ENCODE assay signal across 12 cellular contexts in the genomic region with DNA sequence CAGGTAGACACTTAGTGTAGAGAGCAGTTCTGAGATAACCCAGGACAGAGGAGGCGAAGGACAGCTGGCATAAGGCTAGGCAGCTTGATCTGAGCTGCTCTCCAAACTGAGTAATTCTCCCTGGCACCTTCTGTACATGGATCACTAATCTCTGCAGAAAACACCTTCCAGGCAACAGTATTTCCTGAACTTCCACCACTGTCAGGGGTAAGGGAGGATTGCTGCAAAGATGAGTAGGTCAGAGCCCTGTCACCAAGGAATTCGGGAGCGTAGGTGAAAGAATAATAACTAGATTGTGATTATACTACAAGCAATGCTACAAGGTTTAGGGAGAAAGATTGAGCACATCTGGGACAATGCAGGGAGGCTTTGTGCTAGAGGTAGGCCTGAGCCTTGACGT. TPM values are rescaled to one million over a fixed set of nuclear protein-coding genes. Genes with fewer than 3 reads are reported as not detected.
DNase-seq lines count a peak whose midpoint lies in the region; ATAC-seq and TF ChIP-seq lines count a peak whose summit lies in the region.
"Had no signal": no experiment of that assay in that cellular context is flagged by ENCODE, and none has a peak within 500 bp of the region (broad histone marks: within the 10 kb centered on the region; RNA-seq: fewer than 3 reads in every experiment).

No MANE protein-coding gene starts in this region.

- ATAC-seq in GM23338: no peak

- H3K9me3 ChIP-seq in adipocyte (ENCODE audit: control insufficient read depth, low read length): no peaks in the 10 kb centered on the region
- H3K9me3 ChIP-seq in iPS-15b (ENCODE audit: control insufficient read depth, insufficient read depth, low read length): no peaks in the 10 kb centered on the region
- H3K9me3 ChIP-seq in smooth muscle cell (replicated peaks; ENCODE audit: low read depth): no peaks in the 10 kb centered on the region

- H3K36me3 Mint-ChIP-seq in GM23338 (ENCODE audit: low read depth): peaks cover 8% of the 10 kb centered on the region; the same call in 2 of the 3 replicates

- H3K4me2 ChIP-seq in GM23338: peak overlapping the region; percentile 100
- H3K4me2 ChIP-seq in smooth muscle cell: peak overlapping the region; percentile 96

- H3K4me3 ChIP-seq in GM23338 (peak overlapping the region; percentile 100), adipocyte (ENCODE audit: low read length) (peak overlapping the region; percentile 100), iPS-15b (ENCODE audit: low read depth, low read length) (peak overlapping the region; percentile 35), smooth muscle cell (peak overlapping the region; percentile 83)

- no peak overlapping the region for H3K27ac Mint-ChIP-seq in GM23338
- H3K27ac Mint-ChIP-seq: activated naive CD8-positive, alpha-beta T cell treated with anti-CD3 and anti-CD28 coated beads, Interleukin-2, amount 10 ng/mL, durations not matched to agents 7 days and 5 days; stimulated activated naive CD8-positive, alpha-beta T cell treated with anti-CD3 and anti-CD28 coated beads, Interleukin-15, Interleukin-2, amounts not matched to agents 100 ng/mL and 50 ng/mL, for 24 hours had no signal

- H3K79me2 ChIP-seq in GM23338 (replicated peaks; ENCODE audit: insufficient read depth): peaks cover 66% of the 10 kb centered on the region
- H3K79me2 ChIP-seq in smooth muscle cell (ENCODE audit: low read depth): peaks cover 69% of the 10 kb centered on the region

- peaks cover 7% of the 10 kb centered on the region; the same call in 1 of the 2 replicates for H3K36me3 ChIP-seq in GM23338 (ENCODE audit: insufficient read depth)
- H3K36me3 ChIP-seq in adipocyte (ENCODE audit: control insufficient read depth, insufficient read depth, low read length, severe bottlenecking): peaks cover 12% of the 10 kb centered on the region
- no peaks in the 10 kb centered on the region for H3K36me3 ChIP-seq in iPS-15b (ENCODE audit: control insufficient read depth, insufficient read depth, low read length)
- H3K36me3 ChIP-seq in smooth muscle cell (ENCODE audit: low read depth): no peaks in the 10 kb centered on the region

- H3K27me3 ChIP-seq in GM23338 (ENCODE audit: insufficient read depth): no peaks in the 10 kb centered on the region
- H3K27me3 ChIP-seq in adipocyte (replicated peaks; ENCODE audit: control insufficient read depth, insufficient read depth, low read length): no peaks in the 10 kb centered on the region
- H3K27me3 ChIP-seq in iPS-15b (ENCODE audit: control insufficient read depth, insufficient read depth, low read length): no peaks in the 10 kb centered on the region
- H3K27me3 ChIP-seq in smooth muscle cell (ENCODE audit: low read depth): no peaks in the 10 kb centered on the region

- no peak for DNase-seq in GM23338 (ENCODE audit: low spot score)
- no peak for DNase-seq in adipocyte (ENCODE audit: low read depth)
- no peak for DNase-seq in smooth muscle cell (lab: John Stamatoyannopoulos, UW; ENCODE audit: unreplicated experiment)
- no peak for DNase-seq in mesenteric fat pad (ENCODE audit: low spot score)
- no peak for DNase-seq in activated gamma-delta T cell treated with Interleukin-2 at 50 U/mL for 16 hours
- DNase-seq in Kasumi-1 (lab: John Stamatoyannopoulos, UW): no peak
- DNase-seq in activated CD8-positive, alpha-beta memory T cell treated with anti-CD3 and anti-CD28 coated beads for 24 hours: no peak
- DNase-seq: NCI-H2029 treated with DMSO at 0.1 percent for 48 hours had no signal

- H2AFZ ChIP-seq in GM23338 (no peak overlapping the region), smooth muscle cell (ENCODE audit: low read depth) (no peak overlapping the region)

- H4K20me1 ChIP-seq in GM23338 (replicated peaks; ENCODE audit: insufficient read depth) (peaks cover 53% of the 10 kb centered on the region), smooth muscle cell (ENCODE audit: low read depth) (peaks cover 62% of the 10 kb centered on the region)

- TF ChIP-seq CTCF in GM23338 (conservative IDR thresholded peaks at IDR 0.05; ENCODE audit: low read depth in 2 of 2) (no peak), smooth muscle cell (IDR thresholded peaks at IDR 0.05; ENCODE audit: borderline replicate concordance, insufficient read depth, poor library complexity, severe bottlenecking) (no peak)

- H3K9me2 ChIP-seq in GM23338 (ENCODE audit: insufficient read depth): no peaks in the 10 kb centered on the region

- peaks cover 3% of the 10 kb centered on the region; the same call in 1 of the 3 replicates for H3K9me3 Mint-ChIP-seq in GM23338
- H3K9me3 Mint-ChIP-seq: activated naive CD8-positive, alpha-beta T cell treated with anti-CD3 and anti-CD28 coated beads, Interleukin-2, amount 10 ng/mL, durations not matched to agents 7 days and 5 days; stimulated activated naive CD8-positive, alpha-beta T cell treated with anti-CD3 and anti-CD28 coated beads, Interleukin-15, Interleukin-2, amounts not matched to agents 100 ng/mL and 50 ng/mL, for 24 hours had no signal

- H3F3A ChIP-seq in GM23338 (replicated peaks; ENCODE audit: low read depth) (peaks cover 45% of the 10 kb centered on the region), smooth muscle cell (ENCODE audit: low read depth) (no peaks in the 10 kb centered on the region)

- H3K4me1 Mint-ChIP-seq in GM23338: no peaks in the 10 kb centered on the region

- peaks cover 3% of the 10 kb centered on the region for H3K27me3 Mint-ChIP-seq in GM23338 (ENCODE audit: insufficient read depth, low read depth, poor library complexity)
- H3K27me3 Mint-ChIP-seq: stimulated activated naive CD8-positive, alpha-beta T cell treated with anti-CD3 and anti-CD28 coated beads, Interleukin-15, Interleukin-2, amounts not matched to agents 100 ng/mL and 50 ng/mL, for 24 hours had no signal

- peak overlapping the region; percentile 98 for H3K9ac ChIP-seq in adipocyte (ENCODE audit: low read length)
- H3K9ac ChIP-seq in iPS-15b (ENCODE audit: low read depth, low read length): no peak overlapping the region
- peak overlapping the region; percentile 95 for H3K9ac ChIP-seq in smooth muscle cell (ENCODE audit: low read depth)

- WGBS in smooth muscle cell (ENCODE audit: low lambda C conversion rate): 96% methylated on average over 4 of the region's 4 CpGs

- H3K27ac ChIP-seq in GM23338 (ENCODE audit: low read depth): peak overlapping the region; percentile 83
- H3K27ac ChIP-seq in smooth muscle cell (ENCODE audit: low read depth): peak overlapping the region; percentile 80

- H3K4me1 ChIP-seq in GM23338 (ENCODE audit: insufficient read depth) (peaks cover 27% of the 10 kb centered on the region), adipocyte (ENCODE audit: control insufficient read depth, insufficient read depth, low read length) (peaks cover 24% of the 10 kb centered on the region), iPS-15b (ENCODE audit: control insufficient read depth, insufficient read depth, low read length) (peaks cover 23% of the 10 kb centered on the region), smooth muscle cell (ENCODE audit: low read depth) (peaks cover 17% of the 10 kb centered on the region)

- no peak overlapping the region for H3K4me3 Mint-ChIP-seq in GM23338
- H3K4me3 Mint-ChIP-seq: activated naive CD8-positive, alpha-beta T cell treated with anti-CD3 and anti-CD28 coated beads, Interleukin-2, amount 10 ng/mL, durations not matched to agents 7 days and 5 days; stimulated activated naive CD8-positive, alpha-beta T cell treated with anti-CD3 and anti-CD28 coated beads, Interleukin-15, Interleukin-2, amounts not matched to agents 100 ng/mL and 50 ng/mL, for 24 hours had no signal

TF ChIP-seq in GM23338, 12 proteins besides CTCF, POLR2A, EP300 and RAD21:
- TF ChIP-seq ZNF114 (CRISPR knock-in tag; IDR thresholded peaks at IDR 0.05): no peak
- no peak for TF ChIP-seq STAT1 (IDR thresholded peaks at IDR 0.05; ENCODE audit: unreplicated experiment)
- TF ChIP-seq NANOG (IDR thresholded peaks at IDR 0.05; ENCODE audit: borderline replicate concordance): no peak

RNA-seq across cellular contexts. Expression of gene HM13, which starts 1.9 kb away (rescaled TPM):
- total RNA-seq in GM23338 (2014; rRNA removed; shearing (Covaris generic)): 103 and 126 TPM in 2 replicates
- polyA plus RNA-seq in GM23338 (2016; fragmentation: Nextera tagmentation; extraction: Ambion mirVana) (147 and 150 TPM in 2 replicates), smooth muscle cell (336 and 397 TPM in 2 replicates)
- total RNA-seq in smooth muscle cell (165 and 210 TPM in 2 replicates), mesenteric fat pad (186 TPM)

RNA-seq across cellular contexts. Expression of gene REM1, which starts 41.1 kb away (rescaled TPM):
- 0.28 TPM in 1 of 2 replicates, not detected in the other for total RNA-seq in GM23338 (2014; rRNA removed; shearing (Covaris generic))
- polyA plus RNA-seq in GM23338 (2016; fragmentation: Nextera tagmentation; extraction: Ambion mirVana) (not detected in 2 replicates), smooth muscle cell (1.1 and 1.4 TPM in 2 replicates)
- total RNA-seq in smooth muscle cell (0.85 TPM in 1 of 2 replicates, not detected in the other), mesenteric fat pad (2.7 TPM)
- total RNA-seq: activated naive CD8-positive, alpha-beta T cell treated with anti-CD3 and anti-CD28 coated beads, Interleukin-2, amount 10 ng/mL, durations not matched to agents 7 days and 5 days had no signal

RNA-seq across cellular contexts. Expression of gene DEFB124, which starts 41.2 kb away (rescaled TPM):
- 0.52 TPM in 1 of 2 replicates, not detected in the other for total RNA-seq in GM23338 (2014; rRNA removed; shearing (Covaris generic))
- not detected in 2 replicates for polyA plus RNA-seq in GM23338 (2016; fragmentation: Nextera tagmentation; extraction: Ambion mirVana)
- total RNA-seq in smooth muscle cell: not detected in 2 replicates
- not detected in 2 replicates for polyA plus RNA-seq in smooth muscle cell
- total RNA-seq in mesenteric fat pad: 1.7 TPM
- total RNA-seq: activated naive CD8-positive, alpha-beta T cell treated with anti-CD3 and anti-CD28 coated beads, Interleukin-2, amount 10 ng/mL, durations not matched to agents 7 days and 5 days; lung had no signal

Comparison
In these comparisons a context has a peak if more than half of its experiments do, and no peak if none do; other contexts are left out.
1. H3K4me3 ChIP-seq: peak in every context shown above with its lines; median percentile 100 in GM23338; 100 in adipocyte; 83 in smooth muscle cell; 35 in iPS-15b.